In the genomic region with DNA sequence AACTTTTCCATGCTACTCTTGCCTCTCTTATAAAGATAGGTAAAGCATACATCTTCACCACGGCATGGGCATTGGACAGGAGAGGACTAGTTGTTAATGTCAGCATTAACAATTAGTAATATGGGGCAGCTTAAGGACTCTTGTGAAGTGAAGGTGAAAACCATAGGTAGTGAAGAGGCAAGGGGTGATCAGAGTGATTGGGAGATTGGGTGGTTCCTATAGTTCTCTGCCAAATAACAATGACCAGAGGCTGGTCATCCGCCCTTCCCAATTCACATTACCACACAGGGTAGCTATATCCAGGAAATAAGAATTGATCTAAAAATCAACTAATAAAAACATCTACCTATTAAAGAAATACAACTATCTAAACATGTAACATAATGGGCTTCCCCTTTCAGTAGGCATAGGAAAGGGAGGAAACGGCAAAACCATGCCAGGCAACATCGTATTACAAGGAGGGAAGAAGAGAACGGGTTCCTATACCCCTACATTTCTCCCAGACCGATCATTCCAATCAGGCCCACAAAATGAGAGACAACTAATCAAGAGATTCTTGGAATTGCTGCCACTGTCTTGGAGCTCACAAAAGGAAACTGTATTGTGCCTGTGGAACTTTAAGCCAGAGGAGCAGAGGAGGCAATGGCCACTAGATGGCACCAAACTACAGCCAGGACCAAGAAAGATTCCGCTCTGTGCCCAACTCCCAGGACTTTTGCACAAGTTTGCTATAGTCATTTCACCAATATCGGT, we compare ENCODE assay signal across 8 cellular contexts.
A peak's percentile ranks its signal among the peaks of the same experiment; 100 is the strongest.
DNase-seq lines count a peak whose midpoint lies in the region; ATAC-seq and TF ChIP-seq lines count a peak whose summit lies in the region.

No MANE protein-coding gene starts in this region.

- no peaks in the 10 kb centered on the region for H3K4me1 ChIP-seq in Peyer's patch
- H3K4me1 ChIP-seq in suprapubic skin: peaks cover 5% of the 10 kb centered on the region

- peak; percentile 97 for ATAC-seq in GM21447 (IDR thresholded peaks at IDR 0.05; ENCODE audit: unreplicated experiment)

- H3K9me3 ChIP-seq in Peyer's patch: no peaks in the 10 kb centered on the region
- no peaks in the 10 kb centered on the region for H3K9me3 ChIP-seq in suprapubic skin

- no peak overlapping the region for H3K27ac ChIP-seq in Peyer's patch
- no peak overlapping the region for H3K27ac ChIP-seq in suprapubic skin

- TF ChIP-seq CTCF in Peyer's patch (IDR thresholded peaks at IDR 0.05) (peak; percentile 46 to 93 (median 82)), fibroblast of pulmonary artery (IDR thresholded peaks at IDR 0.05; ENCODE audit: low read length, missing control alignments) (no peak), suprapubic skin (IDR thresholded peaks at IDR 0.05) (peak; percentile 56 to 92)

- H3K36me3 ChIP-seq in Peyer's patch (no peaks in the 10 kb centered on the region), suprapubic skin (no peaks in the 10 kb centered on the region)

- no peak overlapping the region for H3K4me3 ChIP-seq in Peyer's patch
- no peak overlapping the region for H3K4me3 ChIP-seq in fibroblast of pulmonary artery (replicated peaks; ENCODE audit: low read depth, low read length)
- H3K4me3 ChIP-seq in suprapubic skin: no peak overlapping the region

- no peak for TF ChIP-seq EP300 in suprapubic skin (IDR thresholded peaks at IDR 0.05)

- DNase-seq in DMS53 treated with DMSO at 0.1 percent for 48 hours (lab: John Stamatoyannopoulos, UW; ENCODE audit: unreplicated experiment) (peak; percentile 78), HT1080 (ENCODE audit: low read depth) (peak; percentile 74), Peyer's patch (peak; percentile 61 to 88 (median 63)), activated T-helper 1 cell treated with Interleukin-2 at 50 U/mL for 16 hours (ENCODE audit: low read depth) (peak; percentile 31), fibroblast of pulmonary artery (ENCODE audit: low read depth) (peak; percentile 93), nucleus accumbens (lab: John Stamatoyannopoulos, UW) (peak in 49 of 56 donors; percentile 5 to 79 (median 37)), suprapubic skin (ENCODE audit: low spot score in 2 of 2) (peak in 1 of 2 donors; percentile 70)

- H3K27me3 ChIP-seq in Peyer's patch (no peaks in the 10 kb centered on the region), suprapubic skin (no peaks in the 10 kb centered on the region)

- 43% methylated on average over 8 of the region's 8 CpGs for WGBS in suprapubic skin

- TF ChIP-seq POLR2A in Peyer's patch (IDR thresholded peaks at IDR 0.05) (no peak), suprapubic skin (IDR thresholded peaks at IDR 0.05) (no peak)
